In genomic region chr3:171417137-171417536, GRCh38 we compare ENCODE assay signal across 26 cellular contexts. TPM values are rescaled to one million over a fixed set of nuclear protein-coding genes. Genes with fewer than 3 reads are reported as not detected.
DNase-seq lines count a peak whose midpoint lies in the region; ATAC-seq, FAIRE-seq and TF ChIP-seq lines count a peak whose summit lies in the region.
"Had no signal": no experiment of that assay in that cellular context is flagged by ENCODE, and none has a peak within 500 bp of the region (broad histone marks: within the 10 kb centered on the region; RNA-seq: fewer than 3 reads in every experiment).

No MANE protein-coding gene starts in this region.

- no peaks in the 10 kb centered on the region for H3K9me2 ChIP-seq in GM23248 (ENCODE audit: insufficient read depth)
- no peaks in the 10 kb centered on the region for H3K9me2 ChIP-seq in SK-N-SH

- H3K9me1 ChIP-seq in endothelial cell of umbilical vein (replicated peaks; ENCODE audit: control insufficient read depth, extremely low read depth, insufficient read depth, low read length), result no peaks in the 10 kb centered on the region

- CTCF ChIA-PET in SK-N-SH (lab: Yijun Ruan, JAX) (interaction anchor here (1.4 kb wide), 1 partner anchor 35 kb away, joined by 3 read pairs; no protein-coding TSS in a partner anchor), endothelial cell of umbilical vein (lab: Charles Lee) (interaction anchor here (0.9 to 1.3 kb wide), 2 partner anchors 12 to 13 kb away, joined by 3 to 4 read pairs; no protein-coding TSS in a partner anchor)

- H3K27ac ChIP-seq in GM23248, result peak overlapping the region; percentile 37; the same call in 1 of the 2 replicates
- H3K27ac ChIP-seq in SK-N-SH (ENCODE audit: low read depth in 2 of 2, low read length in 1 of 2), result peak overlapping the region in 1 of 2 experiments; percentile 84; a peak in 3 of 4 replicates
- peak overlapping the region; percentile 73 for H3K27ac ChIP-seq in endothelial cell of umbilical vein (ENCODE audit: insufficient read depth, low read depth, low read length)
- peak overlapping the region; percentile 86 for H3K27ac ChIP-seq in smooth muscle cell (ENCODE audit: low read depth)
- H3K27ac ChIP-seq in breast epithelium, result no peak overlapping the region
- H3K27ac ChIP-seq: BLaER1 treated with 17β-estradiol and CSF1 and Interleukin-3, amounts not matched to agents 10 nM and 100 nM; HL-60; SJCRH30 had no signal

- BruUV-seq in endothelial cell of umbilical vein (replicated peaks; lab: Mats Ljungman, UMichigan), result no TSS peak

- H3K27ac Mint-ChIP-seq in stimulated activated naive CD8-positive, alpha-beta T cell treated with anti-CD3 and anti-CD28 coated beads, Interleukin-15, amount 100 ng/mL, for 72 hours, result no peak overlapping the region

- H3F3A ChIP-seq in GM23248 (ENCODE audit: insufficient read depth), result peaks cover 12% of the 10 kb centered on the region; the same call in 1 of the 2 replicates
- H3F3A ChIP-seq in SK-N-SH (replicated peaks; ENCODE audit: insufficient read depth), result peaks cover 33% of the 10 kb centered on the region
- H3F3A ChIP-seq in smooth muscle cell (ENCODE audit: low read depth), result no peaks in the 10 kb centered on the region

- H3K4me2 ChIP-seq in GM23248 (ENCODE audit: unreplicated experiment) (peak overlapping the region; percentile 56), SK-N-SH (peak overlapping the region; percentile 26; the same call in 1 of the 2 replicates), endothelial cell of umbilical vein (ENCODE audit: insufficient read depth, low read length) (no peak overlapping the region), smooth muscle cell (peak overlapping the region; percentile 69)
- H3K4me2 ChIP-seq: BLaER1 treated with 17β-estradiol and CSF1 and Interleukin-3, amounts not matched to agents 10 nM and 100 nM had no signal

- H3K27me3 Mint-ChIP-seq in stimulated activated naive CD8-positive, alpha-beta T cell treated with anti-CD3 and anti-CD28 coated beads, Interleukin-15, amount 100 ng/mL, for 72 hours, result no peaks in the 10 kb centered on the region
- H3K27me3 Mint-ChIP-seq: CD4-positive, alpha-beta memory T cell had no signal

- no peak for TF ChIP-seq POLR2A in endothelial cell of umbilical vein (IDR thresholded peaks at IDR 0.05; ENCODE audit: low read depth, low read length)
- TF ChIP-seq POLR2A in breast epithelium (IDR thresholded peaks at IDR 0.05), result no peak

- no peak for TF ChIP-seq CTCF in SK-N-SH (IDR thresholded peaks at IDR 0.05)
- no peak for TF ChIP-seq CTCF in endothelial cell of umbilical vein (IDR thresholded peaks at IDR 0.05; ENCODE audit: extremely low read depth in 1 of 2, insufficient read depth in 1 of 2, low read depth in 1 of 2, low read length in 2 of 2)
- TF ChIP-seq CTCF in smooth muscle cell (IDR thresholded peaks at IDR 0.05; ENCODE audit: borderline replicate concordance, insufficient read depth, poor library complexity, severe bottlenecking), result no peak
- TF ChIP-seq CTCF in breast epithelium (IDR thresholded peaks at IDR 0.05), result no peak

- no peaks in the 10 kb centered on the region for H3K9me3 ChIP-seq in GM23248 (ENCODE audit: low read depth)
- H3K9me3 ChIP-seq in SK-N-SH, result no peaks in the 10 kb centered on the region
- no peaks in the 10 kb centered on the region for H3K9me3 ChIP-seq in endothelial cell of umbilical vein (replicated peaks; ENCODE audit: control insufficient read depth, insufficient read depth, low read length)
- H3K9me3 ChIP-seq in smooth muscle cell (replicated peaks; ENCODE audit: low read depth), result no peaks in the 10 kb centered on the region
- H3K9me3 ChIP-seq in breast epithelium, result no peaks in the 10 kb centered on the region
- H3K9me3 ChIP-seq: BLaER1 treated with 17β-estradiol and CSF1 and Interleukin-3, amounts not matched to agents 10 nM and 100 nM; Caco-2; SJCRH30 had no signal

- TF ChIP-seq EP300 in SK-N-SH (IDR thresholded peaks at IDR 0.05; ENCODE audit: borderline replicate concordance in 1 of 2, low read depth in 1 of 2, low read length in 1 of 2), result no peak

- WGBS in GM23248 (ENCODE audit: low coverage in 1 of 2, low lambda C conversion rate in 2 of 2, missing lambda C conversion rate in 2 of 2), 2 experiments, result 90 to 96% methylated on average over 1 of the region's 1 CpG
- WGBS in SK-N-SH (ENCODE audit: low lambda C conversion rate), result 71% methylated on average over 1 of the region's 1 CpG
- WGBS in smooth muscle cell (ENCODE audit: low lambda C conversion rate), result 100% methylated on average over 1 of the region's 1 CpG

- peaks cover 45% of the 10 kb centered on the region for H3K4me1 Mint-ChIP-seq in stimulated activated naive CD8-positive, alpha-beta T cell treated with anti-CD3 and anti-CD28 coated beads, Interleukin-15, amount 100 ng/mL, for 72 hours

- in situ Hi-C loops in GM23248 (cut with MboI), result no loop called here

- POLR2A ChIA-PET in SK-N-SH (lab: Yijun Ruan, JAX), result no interaction called here
- POLR2A ChIA-PET in endothelial cell of umbilical vein (lab: Charles Lee), result no interaction called here

- no peak overlapping the region for H3K4me3 Mint-ChIP-seq in stimulated activated naive CD8-positive, alpha-beta T cell treated with anti-CD3 and anti-CD28 coated beads, Interleukin-15, amount 100 ng/mL, for 72 hours

- H3K4me1 ChIP-seq in GM23248 (ENCODE audit: insufficient read depth) (peaks cover 14% of the 10 kb centered on the region), SK-N-SH (ENCODE audit: control insufficient read depth in 1 of 2, insufficient read depth in 2 of 2, low read depth in 1 of 2, low read length in 1 of 2) (peaks cover 0 to 11% of the 10 kb centered on the region in 2 experiments; a peak in 3 of 4 replicates), endothelial cell of umbilical vein (ENCODE audit: control insufficient read depth, extremely low read depth, insufficient read depth, low read length) (peaks cover 23% of the 10 kb centered on the region), smooth muscle cell (ENCODE audit: low read depth) (no peaks in the 10 kb centered on the region), breast epithelium (peaks cover 0 to 5% of the 10 kb centered on the region in 2 donors)
- H3K4me1 ChIP-seq: BLaER1 treated with 17β-estradiol and CSF1 and Interleukin-3, amounts not matched to agents 10 nM and 100 nM; SJCRH30 had no signal

- no peaks in the 10 kb centered on the region for H3K9me3 Mint-ChIP-seq in stimulated activated naive CD8-positive, alpha-beta T cell treated with anti-CD3 and anti-CD28 coated beads, Interleukin-15, amount 100 ng/mL, for 72 hours
- H3K9me3 Mint-ChIP-seq: CD4-positive, alpha-beta memory T cell had no signal

- DNase-seq in GM23248 (no peak), SK-N-SH (no peak), endothelial cell of umbilical vein (ENCODE audit: low read depth, low spot score) (no peak), smooth muscle cell (lab: John Stamatoyannopoulos, UW; ENCODE audit: unreplicated experiment) (no peak), NCI-H2081 (lab: John Stamatoyannopoulos, UW) (no peak), breast epithelium (ENCODE audit: low spot score in 2 of 2) (no peak)
- no peak for DNase-seq in stimulated activated naive CD8-positive, alpha-beta T cell treated with anti-CD3 and anti-CD28 coated beads, Interleukin-15, amount 100 ng/mL, for 72 hours
- DNase-seq: AML-193; Caco-2; CD4-positive, alpha-beta memory T cell; Karpas-422; MV-4-11; NCI-H1105; NCI-H1436 treated with DMSO at 0.1 percent for 48 hours; NCI-H187 treated with DMSO at 0.1 percent for 48 hours; NCI-H2107; NCI-H446 treated with DMSO at 0.1 percent for 48 hours; NCI-H526; NCI-H82; NK-92 treated with Interleukin-12 subunit alpha and Interleukin-12 subunit beta, amount 100 ng/mL, for 24 hours; SJCRH30 had no signal

- FAIRE-seq in endothelial cell of umbilical vein (lab: Jason Lieb, UNC), result no peak
- FAIRE-seq: A204.1, G401.6, H1 had no signal

- no peak for TF ChIP-seq RAD21 in SK-N-SH (IDR thresholded peaks at IDR 0.05; ENCODE audit: low read length)

- H3K36me3 ChIP-seq in GM23248 (ENCODE audit: low read depth) (no peaks in the 10 kb centered on the region), SK-N-SH (replicated peaks in 1 of 2; ENCODE audit: control insufficient read depth in 1 of 2, insufficient read depth in 2 of 2, low read length in 1 of 2) (peaks cover 0 to 5% of the 10 kb centered on the region in 2 experiments), endothelial cell of umbilical vein (ENCODE audit: control insufficient read depth in 2 of 2, extremely low read depth in 1 of 2, insufficient read depth in 2 of 2, low read length in 2 of 2) (no peaks in the 10 kb centered on the region), smooth muscle cell (ENCODE audit: low read depth) (no peaks in the 10 kb centered on the region), breast epithelium (no peaks in the 10 kb centered on the region)
- H3K36me3 ChIP-seq: BLaER1 treated with 17β-estradiol and CSF1 and Interleukin-3, amounts not matched to agents 10 nM and 100 nM; SJCRH30 had no signal

- ATAC-seq in stimulated activated naive CD8-positive, alpha-beta T cell treated with anti-CD3 and anti-CD28 coated beads, Interleukin-15, amount 100 ng/mL, for 72 hours, result no peak

- H3K27me3 ChIP-seq in GM23248 (replicated peaks; ENCODE audit: insufficient read depth) (no peaks in the 10 kb centered on the region), SK-N-SH (ENCODE audit: insufficient read depth) (no peaks in the 10 kb centered on the region), endothelial cell of umbilical vein (ENCODE audit: control insufficient read depth in 2 of 2, insufficient read depth in 2 of 2, low read length in 2 of 2) (no peaks in the 10 kb centered on the region), smooth muscle cell (ENCODE audit: low read depth) (no peaks in the 10 kb centered on the region), breast epithelium (no peaks in the 10 kb centered on the region)
- H3K27me3 ChIP-seq: BLaER1 treated with 17β-estradiol and CSF1 and Interleukin-3, amounts not matched to agents 10 nM and 100 nM; SJCRH30 had no signal

- H3K79me2 ChIP-seq in GM23248 (ENCODE audit: insufficient read depth) (no peaks in the 10 kb centered on the region), SK-N-SH (ENCODE audit: insufficient read depth) (peaks cover 74% of the 10 kb centered on the region), endothelial cell of umbilical vein (ENCODE audit: control insufficient read depth, insufficient read depth, low read length) (peaks cover 30% of the 10 kb centered on the region), smooth muscle cell (ENCODE audit: low read depth) (peaks cover 16% of the 10 kb centered on the region)

- no peaks in the 10 kb centered on the region for H4K20me1 ChIP-seq in GM23248 (ENCODE audit: insufficient read depth)
- no peaks in the 10 kb centered on the region for H4K20me1 ChIP-seq in SK-N-SH (ENCODE audit: insufficient read depth)
- no peaks in the 10 kb centered on the region for H4K20me1 ChIP-seq in endothelial cell of umbilical vein (replicated peaks; ENCODE audit: control insufficient read depth, extremely low read depth, insufficient read depth, low read length)
- peaks cover 12% of the 10 kb centered on the region for H4K20me1 ChIP-seq in smooth muscle cell (ENCODE audit: low read depth)
- H4K20me1 ChIP-seq: BLaER1 treated with 17β-estradiol and CSF1 and Interleukin-3, amounts not matched to agents 10 nM and 100 nM had no signal

- H3K9ac ChIP-seq in GM23248 (no peak overlapping the region), SK-N-SH (no peak overlapping the region; the same call in 1 of the 2 replicates), endothelial cell of umbilical vein (replicated peaks; ENCODE audit: extremely low read depth, insufficient read depth, low read length) (no peak overlapping the region), smooth muscle cell (ENCODE audit: low read depth) (no peak overlapping the region)
- H3K9ac ChIP-seq: BLaER1 treated with 17β-estradiol and CSF1 and Interleukin-3, amounts not matched to agents 10 nM and 100 nM had no signal

- no peak overlapping the region for H3K4me3 ChIP-seq in GM23248
- no peak overlapping the region for H3K4me3 ChIP-seq in SK-N-SH (ENCODE audit: low read depth in 2 of 2, low read length in 1 of 2)
- no peak overlapping the region for H3K4me3 ChIP-seq in endothelial cell of umbilical vein (replicated peaks in 1 of 3; ENCODE audit: insufficient read depth in 1 of 3, low read depth in 1 of 3, low read length in 3 of 3)
- no peak overlapping the region for H3K4me3 ChIP-seq in smooth muscle cell
- H3K4me3 ChIP-seq in breast epithelium, result no peak overlapping the region
- H3K4me3 ChIP-seq: BLaER1 treated with 17β-estradiol and CSF1 and Interleukin-3, amounts not matched to agents 10 nM and 100 nM; SJCRH30 had no signal

- intact Hi-C loops in endothelial cell of umbilical vein (cut with micrococcal nuclease) (no loop called here), breast epithelium (cut with DNase I; ENCODE audit: low total_unique reads) (no loop called here)

- dilution Hi-C loops in endothelial cell of umbilical vein (cut with MboI; ENCODE audit: extremely low pct_ligation_motif_present, low sequenced_read_pairs), result no loop called here

- H2AFZ ChIP-seq in GM23248 (no peak overlapping the region), SK-N-SH (ENCODE audit: low read depth) (no peak overlapping the region), endothelial cell of umbilical vein (ENCODE audit: low read depth, low read length) (no peak overlapping the region), smooth muscle cell (ENCODE audit: low read depth) (no peak overlapping the region)

RNA-seq across cellular contexts. Expression of gene TNIK, which starts 43.1 kb away (rescaled TPM):
- total RNA-seq in GM23248 (2014; rRNA removed; shearing (Covaris generic)), result 1.0 and 2.3 TPM in 2 replicates
- polyA plus RNA-seq in GM23248 (2016; fragmentation: Nextera tagmentation; extraction: Ambion mirVana) (0.80 and 1.4 TPM in 2 replicates), SK-N-SH (2012; rRNA removed) (19.4 and 26.8 TPM in 2 replicates), endothelial cell of umbilical vein (8.4 and 10.9 TPM in 2 replicates), smooth muscle cell (10.1 and 10.4 TPM in 2 replicates)
- polyA plus RNA-seq in SK-N-SH (2012; cell fraction: cytosol; rRNA removed), result 19.5 and 21.3 TPM in 2 replicates
- 29.9 and 67.9 TPM in 2 replicates for polyA plus RNA-seq in SK-N-SH (2012; cell fraction: nucleus; rRNA removed)
- total RNA-seq in endothelial cell of umbilical vein (29.6 and 39.7 TPM in 2 replicates), smooth muscle cell (12.5 and 20.0 TPM in 2 replicates), breast epithelium (10 to 100 TPM in 2 of 3 donors, 1 to 10 TPM in 1; 7.4 to 17.6 (median 10.2) TPM)
- polyA plus RNA-seq in endothelial cell of umbilical vein (2011; cell fraction: cytosol; rRNA removed), result 13.1 and 16.0 TPM in 2 replicates
- 47.2 and 66.5 TPM in 2 replicates for polyA plus RNA-seq in endothelial cell of umbilical vein (2011; cell fraction: nucleus; rRNA removed)
- 28.6 and 47.4 TPM in 2 replicates for polyA plus RNA-seq in endothelial cell of umbilical vein (2012)
- 47.3 and 56.8 TPM in 2 replicates for polyA minus RNA-seq in endothelial cell of umbilical vein
- 0.41 TPM for polyA minus RNA-seq in endothelial cell of umbilical vein (2011; cell fraction: cytosol; rRNA and poly(A)+ RNA removed)
- 96.8 and 159 TPM in 2 replicates for polyA minus RNA-seq in endothelial cell of umbilical vein (2011; cell fraction: nucleus; rRNA and poly(A)+ RNA removed)

Comparison
In these comparisons a context has a peak if more than half of its experiments do, and no peak if none do; other contexts are left out.
1. H3K27ac ChIP-seq: peak in GM23248 (single experiment), endothelial cell of umbilical vein (single experiment) and smooth muscle cell (single experiment); none in breast epithelium (0 of 2).